21 cellular contexts compared by ENCODE assay signal in genomic region chr18:11495441-11495840, GRCh38.
A peak's percentile ranks its signal among the peaks of the same experiment; 100 is the strongest.
DNase-seq lines count a peak whose midpoint lies in the region; ATAC-seq and TF ChIP-seq lines count a peak whose summit lies in the region.
"Had no signal": no experiment of that assay in that cellular context is flagged by ENCODE, and none has a peak within 500 bp of the region (broad histone marks: within the 10 kb centered on the region; RNA-seq: fewer than 3 reads in every experiment).

No MANE protein-coding gene starts in this region.

- no peak overlapping the region for H2BK12ac ChIP-seq in trophoblast cell (ENCODE audit: low read length)

- no CpG with 5 or more reads among the region's 6 CpGs for WGBS in trophoblast cell (ENCODE audit: extremely low coverage, insufficient coverage, insufficient read length)
- WGBS in psoas muscle, 3 donors, result 77 to 79% (median 79%) methylated on average over 6 of the region's 6 CpGs

- H2AFZ ChIP-seq in trophoblast cell (ENCODE audit: insufficient read depth, low read length, poor library complexity), result no peak overlapping the region
- H2AFZ ChIP-seq: GM23338 had no signal

- no peak overlapping the region for H3K9ac ChIP-seq in trophoblast cell (ENCODE audit: low read length)
- H3K9ac ChIP-seq: BLaER1 treated with 17β-estradiol and CSF1 and Interleukin-3, amounts not matched to agents 10 nM and 100 nM had no signal

- TF ChIP-seq CTCF in upper lobe of right lung (IDR thresholded peaks at IDR 0.05) (no peak), psoas muscle (IDR thresholded peaks at IDR 0.05) (no peak)

- DNase-seq in EL, result peak; percentile 51
- peak; percentile 92 for DNase-seq in M059J (ENCODE audit: low read depth)
- no peak for DNase-seq in trophoblast cell
- no peak for DNase-seq in stimulated activated naive CD4-positive, alpha-beta T cell (lab: John Stamatoyannopoulos, UW)
- no peak for DNase-seq in upper lobe of right lung
- DNase-seq in psoas muscle, result no peak
- DNase-seq: 8988T; ACHN; AML-193; BE2C; CD4-positive, alpha-beta T cell; CD8-positive, alpha-beta memory T cell; DMS 273 treated with DMSO at 0.1 percent for 48 hours; DMS79 treated with DMSO at 0.1 percent for 48 hours; GF-D8; H9; HFFc6 had no signal

- ATAC-seq in upper lobe of right lung (no peak), psoas muscle (no peak)
- ATAC-seq in activated CD4-positive, CD25-positive, alpha-beta regulatory T cell treated with anti-CD3 and anti-CD28 coated beads, Interleukin-2, amount 50 U/mL, for 24 hours, result no peak
- ATAC-seq: A549, GM23338 had no signal

- H3K9me3 ChIP-seq in trophoblast cell (ENCODE audit: insufficient read depth, low read depth, low read length) (no peaks in the 10 kb centered on the region), upper lobe of right lung (no peaks in the 10 kb centered on the region), psoas muscle (no peaks in the 10 kb centered on the region)
- H3K9me3 ChIP-seq: A549; BE2C; BLaER1 treated with 17β-estradiol and CSF1 and Interleukin-3, amounts not matched to agents 10 nM and 100 nM had no signal

- H3K27ac ChIP-seq in trophoblast cell (ENCODE audit: low read depth, low read length), result no peak overlapping the region
- no peak overlapping the region for H3K27ac ChIP-seq in upper lobe of right lung
- no peak overlapping the region for H3K27ac ChIP-seq in psoas muscle
- H3K27ac ChIP-seq: BLaER1 treated with 17β-estradiol and CSF1 and Interleukin-3, amounts not matched to agents 10 nM and 100 nM had no signal

- H3K79me1 ChIP-seq in trophoblast cell (ENCODE audit: low read length), result peaks cover 10% of the 10 kb centered on the region

- no peak overlapping the region for H4K12ac ChIP-seq in trophoblast cell (ENCODE audit: low read depth, low read length)

- no peak overlapping the region for H4K91ac ChIP-seq in trophoblast cell (ENCODE audit: low read depth, low read length)

- H3K4ac ChIP-seq in trophoblast cell (ENCODE audit: low read depth, low read length), result no peak overlapping the region

- H3K79me2 ChIP-seq in trophoblast cell (ENCODE audit: control insufficient read depth, insufficient read depth, low read length, poor library complexity), result no peaks in the 10 kb centered on the region

- H4K8ac ChIP-seq in trophoblast cell (ENCODE audit: low read depth, low read length), result no peak overlapping the region

- H3K36me3 ChIP-seq in trophoblast cell (ENCODE audit: control insufficient read depth in 1 of 2, insufficient read depth in 2 of 2, low read length in 2 of 2) (no peaks in the 10 kb centered on the region), upper lobe of right lung (no peaks in the 10 kb centered on the region), psoas muscle (ENCODE audit: insufficient read depth in 1 of 2, low read depth in 1 of 2) (no peaks in the 10 kb centered on the region)
- H3K36me3 ChIP-seq: BE2C; BLaER1 treated with 17β-estradiol and CSF1 and Interleukin-3, amounts not matched to agents 10 nM and 100 nM had no signal

- H3K4me1 ChIP-seq in trophoblast cell (ENCODE audit: control insufficient read depth in 1 of 2, insufficient read depth in 2 of 2, low read length in 2 of 2) (peaks cover 7% of the 10 kb centered on the region in 2 experiments), upper lobe of right lung (no peaks in the 10 kb centered on the region), psoas muscle (peaks cover 5% of the 10 kb centered on the region)
- H3K4me1 ChIP-seq: BE2C had no signal

- no peak overlapping the region for H3K4me2 ChIP-seq in trophoblast cell (ENCODE audit: low read length)
- H3K4me2 ChIP-seq: A549; BLaER1 treated with 17β-estradiol and CSF1 and Interleukin-3, amounts not matched to agents 10 nM and 100 nM; GM23338 had no signal

- H3K14ac ChIP-seq in trophoblast cell (ENCODE audit: low read length), result no peak overlapping the region

- no peak overlapping the region for H2BK5ac ChIP-seq in trophoblast cell (ENCODE audit: low read depth, low read length, poor library complexity)

- intact Hi-C loops in upper lobe of right lung (cut with DNase I), result no loop called here
- intact Hi-C loops in psoas muscle (cut with DNase I), result loop anchor here in 1 of 2 donors (5.0 kb wide), 1 partner anchor 118 kb away; no protein-coding TSS in a partner anchor

- no peak overlapping the region for H3K4me3 ChIP-seq in trophoblast cell (ENCODE audit: low read depth, low read length)
- H3K4me3 ChIP-seq in upper lobe of right lung, result no peak overlapping the region
- no peak overlapping the region for H3K4me3 ChIP-seq in psoas muscle
- H3K4me3 ChIP-seq: A549; BLaER1 treated with 17β-estradiol and CSF1 and Interleukin-3, amounts not matched to agents 10 nM and 100 nM; GM23338 had no signal

- H2AK5ac ChIP-seq in trophoblast cell (ENCODE audit: low read length), result no peak overlapping the region

- H3K18ac ChIP-seq in trophoblast cell (ENCODE audit: low read length), result no peak overlapping the region

- no peaks in the 10 kb centered on the region for H3K27me3 ChIP-seq in trophoblast cell (ENCODE audit: insufficient read depth, low read length)
- no peaks in the 10 kb centered on the region for H3K27me3 ChIP-seq in upper lobe of right lung
- H3K27me3 ChIP-seq in psoas muscle (ENCODE audit: insufficient read depth in 3 of 3, low read length in 2 of 3), result peaks cover 0 to 2% (median 0%) of the 10 kb centered on the region in 3 donors
- H3K27me3 ChIP-seq: BE2C; BLaER1 treated with 17β-estradiol and CSF1 and Interleukin-3, amounts not matched to agents 10 nM and 100 nM had no signal

- no peak overlapping the region for H2BK120ac ChIP-seq in trophoblast cell (ENCODE audit: insufficient read depth, low read length, poor library complexity)

- peak overlapping the region; percentile 88 for H3K23ac ChIP-seq in trophoblast cell (ENCODE audit: low read length)

Comparison
In these comparisons a context has a peak if more than half of its experiments do, and no peak if none do; other contexts are left out.
1. DNase-seq: peak in EL (single experiment) and M059J (single experiment); none in trophoblast cell (0 of 2), stimulated activated naive CD4-positive, alpha-beta T cell (0 of 6), upper lobe of right lung (single experiment) and psoas muscle (0 of 2).